In the genomic region with DNA sequence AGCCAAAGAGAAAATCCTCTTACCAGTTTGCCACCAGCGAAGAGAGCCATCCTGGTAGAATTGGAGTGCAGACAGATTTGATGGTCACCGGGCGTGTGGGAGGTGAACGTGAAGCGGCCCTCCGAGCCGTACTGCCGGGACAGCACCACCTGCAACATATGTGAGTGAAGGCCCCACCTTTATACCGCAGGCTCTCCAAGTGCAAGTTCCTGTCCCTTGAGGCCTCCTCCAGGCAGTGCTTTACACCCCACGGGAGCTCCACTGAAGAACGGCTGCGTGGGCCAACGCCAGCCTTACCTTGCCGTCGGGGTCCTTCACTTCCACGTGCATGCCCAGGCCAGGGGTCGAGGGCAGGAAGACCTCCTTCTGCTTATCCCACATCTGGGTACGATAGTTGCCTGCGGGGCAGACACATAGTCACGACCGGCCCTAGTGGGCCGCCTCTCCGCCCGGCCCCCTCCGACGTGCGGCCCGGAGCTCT, we compare ENCODE assay signal across 1 cellular context.
A peak's percentile ranks its signal among the peaks of the same experiment; 100 is the strongest.
TF ChIP-seq lines count a peak whose summit lies in the region.

No MANE protein-coding gene starts in this region.

TF ChIP-seq in HEK293, 187 proteins besides CTCF, POLR2A, EP300 and RAD21 (continued from another document):
- TF ChIP-seq, protein P1, sequence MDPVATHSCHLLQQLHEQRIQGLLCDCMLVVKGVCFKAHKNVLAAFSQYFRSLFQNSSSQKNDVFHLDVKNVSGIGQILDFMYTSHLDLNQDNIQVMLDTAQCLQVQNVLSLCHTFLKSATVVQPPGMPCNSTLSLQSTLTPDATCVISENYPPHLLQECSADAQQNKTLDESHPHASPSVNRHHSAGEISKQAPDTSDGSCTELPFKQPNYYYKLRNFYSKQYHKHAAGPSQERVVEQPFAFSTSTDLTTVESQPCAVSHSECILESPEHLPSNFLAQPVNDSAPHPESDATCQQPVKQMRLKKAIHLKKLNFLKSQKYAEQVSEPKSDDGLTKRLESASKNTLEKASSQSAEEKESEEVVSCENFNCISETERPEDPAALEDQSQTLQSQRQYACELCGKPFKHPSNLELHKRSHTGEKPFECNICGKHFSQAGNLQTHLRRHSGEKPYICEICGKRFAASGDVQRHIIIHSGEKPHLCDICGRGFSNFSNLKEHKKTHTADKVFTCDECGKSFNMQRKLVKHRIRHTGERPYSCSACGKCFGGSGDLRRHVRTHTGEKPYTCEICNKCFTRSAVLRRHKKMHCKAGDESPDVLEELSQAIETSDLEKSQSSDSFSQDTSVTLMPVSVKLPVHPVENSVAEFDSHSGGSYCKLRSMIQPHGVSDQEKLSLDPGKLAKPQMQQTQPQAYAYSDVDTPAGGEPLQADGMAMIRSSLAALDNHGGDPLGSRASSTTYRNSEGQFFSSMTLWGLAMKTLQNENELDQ (tag by site-specific recombination; IDR thresholded peaks at IDR 0.05; ENCODE audit: low read depth), result no peak
- no peak for TF ChIP-seq YY2 (tag by site-specific recombination; IDR thresholded peaks at IDR 0.05)
- TF ChIP-seq, protein P2, sequence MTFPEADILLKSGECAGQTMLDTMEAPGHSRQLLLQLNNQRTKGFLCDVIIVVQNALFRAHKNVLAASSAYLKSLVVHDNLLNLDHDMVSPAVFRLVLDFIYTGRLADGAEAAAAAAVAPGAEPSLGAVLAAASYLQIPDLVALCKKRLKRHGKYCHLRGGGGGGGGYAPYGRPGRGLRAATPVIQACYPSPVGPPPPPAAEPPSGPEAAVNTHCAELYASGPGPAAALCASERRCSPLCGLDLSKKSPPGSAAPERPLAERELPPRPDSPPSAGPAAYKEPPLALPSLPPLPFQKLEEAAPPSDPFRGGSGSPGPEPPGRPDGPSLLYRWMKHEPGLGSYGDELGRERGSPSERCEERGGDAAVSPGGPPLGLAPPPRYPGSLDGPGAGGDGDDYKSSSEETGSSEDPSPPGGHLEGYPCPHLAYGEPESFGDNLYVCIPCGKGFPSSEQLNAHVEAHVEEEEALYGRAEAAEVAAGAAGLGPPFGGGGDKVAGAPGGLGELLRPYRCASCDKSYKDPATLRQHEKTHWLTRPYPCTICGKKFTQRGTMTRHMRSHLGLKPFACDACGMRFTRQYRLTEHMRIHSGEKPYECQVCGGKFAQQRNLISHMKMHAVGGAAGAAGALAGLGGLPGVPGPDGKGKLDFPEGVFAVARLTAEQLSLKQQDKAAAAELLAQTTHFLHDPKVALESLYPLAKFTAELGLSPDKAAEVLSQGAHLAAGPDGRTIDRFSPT (tag by site-specific recombination; IDR thresholded peaks at IDR 0.05), result 0 out of 2 replicates have a peak, but pooled peaks have one; percentile 26
